1 cellular context compared by ENCODE assay signal in the genomic region with DNA sequence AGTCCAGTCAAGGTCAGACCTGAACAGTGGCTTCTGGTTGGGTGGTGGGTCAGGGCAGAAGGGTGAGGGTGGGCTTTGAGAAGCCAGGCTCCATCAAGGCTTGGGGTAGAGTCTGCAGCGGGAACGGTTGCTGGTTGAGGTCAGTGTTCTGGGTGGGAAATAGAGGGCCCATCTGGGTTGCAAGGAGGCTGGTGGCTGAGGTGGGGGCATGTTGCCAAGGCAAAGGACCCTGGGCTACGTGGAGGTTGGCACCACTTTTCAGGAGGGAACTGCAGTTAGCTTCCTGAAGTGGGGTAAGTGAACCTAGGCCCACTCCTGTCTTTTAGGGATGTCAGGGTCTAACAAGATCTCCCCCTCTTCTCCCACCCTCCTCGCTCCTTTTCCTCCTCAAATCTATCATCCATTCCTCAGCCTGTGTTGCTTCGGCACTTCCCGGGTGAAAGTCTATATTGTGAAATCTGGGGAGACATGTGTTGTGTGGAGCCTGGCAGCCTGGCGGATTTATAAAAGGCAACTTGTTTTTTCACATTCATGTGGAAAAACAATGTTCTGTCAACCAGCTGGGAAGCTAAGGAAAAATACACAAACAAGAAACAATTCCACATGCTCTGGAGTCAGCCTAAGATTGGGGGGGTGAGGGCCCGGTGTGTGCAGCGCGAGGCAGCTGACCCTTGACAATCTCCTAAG.
TF ChIP-seq lines count a peak whose summit lies in the region.

No MANE protein-coding gene starts in this region.

TF ChIP-seq in HepG2, 621 proteins besides CTCF, POLR2A, EP300 and RAD21 (continued from another document):
- TF ChIP-seq ZNF569 (CRISPR knock-in tag; IDR thresholded peaks at IDR 0.05; ENCODE audit: borderline replicate concordance) (no peak), HOXA9 (CRISPR knock-in tag; IDR thresholded peaks at IDR 0.05; ENCODE audit: borderline replicate concordance) (no peak), HOXA5 (CRISPR knock-in tag; IDR thresholded peaks at IDR 0.05) (no peak), MEF2D (CRISPR knock-in tag; IDR thresholded peaks at IDR 0.05) (no peak), ZNF362 (CRISPR knock-in tag; IDR thresholded peaks at IDR 0.05; ENCODE audit: borderline replicate concordance) (no peak), DRAP1 (CRISPR knock-in tag; IDR thresholded peaks at IDR 0.05) (no peak), KLF13 (CRISPR knock-in tag; IDR thresholded peaks at IDR 0.05) (no peak), PAF1 (CRISPR knock-in tag; IDR thresholded peaks at IDR 0.05) (no peak), DNMT1 (CRISPR knock-in tag; IDR thresholded peaks at IDR 0.05) (0 out of 2 replicates have a peak, but pooled peaks have one; percentile 41), CBX1 (IDR thresholded peaks at IDR 0.05; ENCODE audit: low read depth) (no peak), SNAPC2 (CRISPR knock-in tag; IDR thresholded peaks at IDR 0.05) (no peak), NFE2 (CRISPR knock-in tag; IDR thresholded peaks at IDR 0.05) (no peak), RFXAP (CRISPR knock-in tag; IDR thresholded peaks at IDR 0.05; ENCODE audit: borderline replicate concordance) (no peak), CREB1 (IDR thresholded peaks at IDR 0.05) (no peak), CREB1 (CRISPR knock-in tag; IDR thresholded peaks at IDR 0.05) (peak; percentile 36; the same call in 1 of the 2 replicates), FOXP4 (CRISPR knock-in tag; IDR thresholded peaks at IDR 0.05) (peak; percentile 53; the same call in 1 of the 2 replicates), RBFOX2 (IDR thresholded peaks at IDR 0.05; ENCODE audit: low read depth, low read length) (no peak), YEATS2 (CRISPR knock-in tag; IDR thresholded peaks at IDR 0.05; ENCODE audit: borderline replicate concordance) (no peak), E2F5 (CRISPR knock-in tag; conservative IDR thresholded peaks at IDR 0.05) (no peak), ZBTB7A (CRISPR knock-in tag; IDR thresholded peaks at IDR 0.05) (0 out of 2 replicates have a peak, but pooled peaks have one; percentile 2), ZNF597 (CRISPR knock-in tag; IDR thresholded peaks at IDR 0.05) (no peak), ZNF207 (IDR thresholded peaks at IDR 0.05; ENCODE audit: borderline replicate concordance) (no peak)
- TF ChIP-seq, protein P1, sequence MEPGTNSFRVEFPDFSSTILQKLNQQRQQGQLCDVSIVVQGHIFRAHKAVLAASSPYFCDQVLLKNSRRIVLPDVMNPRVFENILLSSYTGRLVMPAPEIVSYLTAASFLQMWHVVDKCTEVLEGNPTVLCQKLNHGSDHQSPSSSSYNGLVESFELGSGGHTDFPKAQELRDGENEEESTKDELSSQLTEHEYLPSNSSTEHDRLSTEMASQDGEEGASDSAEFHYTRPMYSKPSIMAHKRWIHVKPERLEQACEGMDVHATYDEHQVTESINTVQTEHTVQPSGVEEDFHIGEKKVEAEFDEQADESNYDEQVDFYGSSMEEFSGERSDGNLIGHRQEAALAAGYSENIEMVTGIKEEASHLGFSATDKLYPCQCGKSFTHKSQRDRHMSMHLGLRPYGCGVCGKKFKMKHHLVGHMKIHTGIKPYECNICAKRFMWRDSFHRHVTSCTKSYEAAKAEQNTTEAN (CRISPR knock-in tag; conservative IDR thresholded peaks at IDR 0.05) = no peak
